ENCODE assay signal across 1 cellular context in genomic region chr3:16369885-16370284, GRCh38.
TF ChIP-seq lines count a peak whose summit lies in the region.

No MANE protein-coding gene starts in this region.

TF ChIP-seq in H1, 55 proteins besides CTCF, POLR2A, EP300 and RAD21 (continued from another document):
- no peak for TF ChIP-seq CHD1 (IDR thresholded peaks at IDR 0.05; ENCODE audit: low read depth, low read length)
- peak; percentile 62 for TF ChIP-seq E2F6 (IDR thresholded peaks at IDR 0.05)
- no peak for TF ChIP-seq BCL11A (IDR thresholded peaks at IDR 0.05; ENCODE audit: low read depth in 2 of 2, low read length in 2 of 2)
- no peak for TF ChIP-seq EZH2 (IDR thresholded peaks at IDR 0.05; ENCODE audit: low read depth, low read length, severe bottlenecking)
- no peak for TF ChIP-seq FOSL1 (IDR thresholded peaks at IDR 0.05; ENCODE audit: insufficient read depth, low read depth, low read length)
- TF ChIP-seq MAX (IDR thresholded peaks at IDR 0.05): peak; percentile 79
- no peak for TF ChIP-seq PHF8 (conservative IDR thresholded peaks at IDR 0.05; ENCODE audit: low read depth, low read length)
- no peak for TF ChIP-seq HDAC2 (IDR thresholded peaks at IDR 0.05; ENCODE audit: borderline replicate concordance in 1 of 2, low read depth in 2 of 2, low read length in 2 of 2)
- TF ChIP-seq RFX5 (IDR thresholded peaks at IDR 0.05; ENCODE audit: borderline replicate concordance, low read depth, low read length): no peak
- no peak for TF ChIP-seq CHD7 (IDR thresholded peaks at IDR 0.05; ENCODE audit: insufficient replicate concordance, low read length)
- no peak for TF ChIP-seq KDM5A (IDR thresholded peaks at IDR 0.05; ENCODE audit: low read length)
- no peak for TF ChIP-seq NRF1 (IDR thresholded peaks at IDR 0.05; ENCODE audit: low read depth, low read length)
- no peak for TF ChIP-seq MAFK (IDR thresholded peaks at IDR 0.05; ENCODE audit: low read depth, low read length)
- TF ChIP-seq CTBP2 (IDR thresholded peaks at IDR 0.05; ENCODE audit: borderline replicate concordance, insufficient read depth, insufficient read length, low read length): no peak
- TF ChIP-seq GABPA (IDR thresholded peaks at IDR 0.05; ENCODE audit: borderline replicate concordance, insufficient read depth, low read length): no peak
- TF ChIP-seq SIRT6 (IDR thresholded peaks at IDR 0.05; ENCODE audit: low read length): no peak
- TF ChIP-seq SIN3A (conservative IDR thresholded peaks at IDR 0.05 in 1 of 2, IDR thresholded peaks at IDR 0.05 in 1 of 2; ENCODE audit: low read depth in 1 of 2, low read length in 2 of 2): no peak
- TF ChIP-seq TEAD4 (IDR thresholded peaks at IDR 0.05; ENCODE audit: low read depth, low read length): peak; percentile 83
- TF ChIP-seq ATF3 (IDR thresholded peaks at IDR 0.05; ENCODE audit: insufficient read depth, low read depth, low read length): no peak
- peak; percentile 53 for TF ChIP-seq ASH2L (IDR thresholded peaks at IDR 0.05; ENCODE audit: low read length)
- no peak for TF ChIP-seq NANOG (IDR thresholded peaks at IDR 0.05; ENCODE audit: insufficient read depth, low read depth, low read length, poor library complexity, severe bottlenecking)
- no peak for TF ChIP-seq SIX5 (IDR thresholded peaks at IDR 0.05; ENCODE audit: low read depth, low read length)
- no peak for TF ChIP-seq CHD2 (IDR thresholded peaks at IDR 0.05; ENCODE audit: low read length)
- TF ChIP-seq BACH1 (IDR thresholded peaks at IDR 0.05; ENCODE audit: low read length): no peak
- 0 out of 2 replicates have a peak, but pooled peaks have one; percentile 3 for TF ChIP-seq SP1 (IDR thresholded peaks at IDR 0.05; ENCODE audit: low read depth, low read length)
- TF ChIP-seq CREB1 (IDR thresholded peaks at IDR 0.05): no peak
- no peak for TF ChIP-seq TCF12 (IDR thresholded peaks at IDR 0.05; ENCODE audit: low read depth, low read length)
- no peak for TF ChIP-seq RNF2 (IDR thresholded peaks at IDR 0.05; ENCODE audit: borderline replicate concordance, low read depth, low read length, missing control alignments, poor library complexity, severe bottlenecking)
- TF ChIP-seq RBBP5 (IDR thresholded peaks at IDR 0.05; ENCODE audit: borderline replicate concordance, low read depth, low read length): no peak; the same call in 1 of the 2 replicates
